Comparison of ENCODE assay signal across 19 cellular contexts in the genomic region with DNA sequence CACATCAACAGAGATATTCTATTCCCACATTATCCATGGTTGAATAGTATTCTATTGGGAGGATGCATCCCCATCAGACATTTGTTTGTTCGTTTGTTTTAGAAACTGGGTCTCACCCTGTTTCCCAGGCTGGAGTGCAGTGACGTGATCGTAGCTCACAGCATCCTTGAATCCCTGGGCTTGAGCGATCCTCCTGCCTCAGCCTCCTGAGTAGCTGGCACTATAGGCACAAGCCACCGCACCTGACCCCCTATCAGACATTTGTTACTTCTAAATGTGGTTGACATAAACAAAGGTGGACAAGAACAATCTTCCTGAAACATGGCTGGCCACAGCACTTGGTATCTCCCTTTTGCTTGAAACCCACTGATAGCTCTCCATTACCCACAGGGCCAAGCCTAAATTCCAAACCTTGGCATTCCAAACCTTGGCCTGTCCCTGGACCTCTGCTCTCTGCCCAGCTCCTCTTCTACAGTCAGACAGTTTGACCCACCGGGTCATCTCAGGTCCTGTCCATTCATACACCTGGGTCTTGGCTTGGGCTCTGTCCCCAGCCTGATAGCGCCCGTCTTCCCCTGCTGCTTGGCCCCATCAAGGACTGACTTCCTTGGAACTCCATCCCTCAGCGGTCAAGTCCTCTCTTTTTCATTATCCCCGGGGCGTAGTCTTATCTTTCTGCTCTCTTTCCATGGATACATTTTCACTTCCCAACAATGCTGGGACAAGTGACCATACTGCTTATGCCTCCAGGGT. TPM values are rescaled to one million over a fixed set of nuclear protein-coding genes. Genes with fewer than 3 reads are reported as not detected.
DNase-seq lines count a peak whose midpoint lies in the region; ATAC-seq and TF ChIP-seq lines count a peak whose summit lies in the region.
"Had no signal": no experiment of that assay in that cellular context is flagged by ENCODE, and none has a peak within 500 bp of the region (broad histone marks: within the 10 kb centered on the region; RNA-seq: fewer than 3 reads in every experiment).

No MANE protein-coding gene starts in this region.

- H3K23me2 ChIP-seq in H9 (ENCODE audit: insufficient read length, low read depth, low read length, poor library complexity, severe bottlenecking), result peaks cover 11% of the 10 kb centered on the region

- H3K18ac ChIP-seq in H9 (ENCODE audit: insufficient read length, low read depth, low read length), result no peak overlapping the region

- H2BK12ac ChIP-seq in H9 (ENCODE audit: insufficient read length, low read depth, low read length), result no peak overlapping the region

- no peaks in the 10 kb centered on the region for H3K27me3 Mint-ChIP-seq in CD4-positive, alpha-beta memory T cell
- peaks cover 71% of the 10 kb centered on the region for H3K27me3 Mint-ChIP-seq in H9 (ENCODE audit: low read depth)

- no peak overlapping the region for H2BK5ac ChIP-seq in H9 (ENCODE audit: insufficient read length, low read length)

- H4K91ac ChIP-seq in H9 (ENCODE audit: insufficient read length, low read depth, low read length), result no peak overlapping the region

- H3K36me3 ChIP-seq in CD4-positive, alpha-beta memory T cell (ENCODE audit: insufficient read depth, low read length), result no peaks in the 10 kb centered on the region
- no peaks in the 10 kb centered on the region for H3K36me3 ChIP-seq in osteoblast (ENCODE audit: insufficient read depth, low read length)
- H3K36me3 ChIP-seq: esophagus squamous epithelium, left lung had no signal

- POLR2A ChIA-PET in CD4-positive, alpha-beta memory T cell (lab: Charles Lee; ENCODE audit: partially characterized antibody), result interaction anchor here (0.6 to 22.6 kb wide), 2 partner anchors 10 to 28 kb away, joined by 5 to 587 read pairs; a partner anchor contains a TSS

- H4K20me1 ChIP-seq in H9 (ENCODE audit: control insufficient read depth, insufficient read depth, insufficient read length), result no peaks in the 10 kb centered on the region
- no peaks in the 10 kb centered on the region for H4K20me1 ChIP-seq in osteoblast (ENCODE audit: insufficient read depth, low read length)

- H3K79me2 ChIP-seq in H9 (ENCODE audit: insufficient read depth, low read length) (no peaks in the 10 kb centered on the region), osteoblast (ENCODE audit: insufficient read depth, low read length) (no peaks in the 10 kb centered on the region)

- no peak overlapping the region for H2BK120ac ChIP-seq in H9 (ENCODE audit: low read depth, low read length, poor library complexity, severe bottlenecking)

- H3K27ac Mint-ChIP-seq in CD4-positive, alpha-beta memory T cell, result peak overlapping the region; percentile 19 to 90 (median 67)
- H3K27ac Mint-ChIP-seq in H9, result no peak overlapping the region

- H3K36me3 Mint-ChIP-seq in CD4-positive, alpha-beta memory T cell, result peaks cover 0 to 2% of the 10 kb centered on the region in 2 donors
- 0 out of 7 replicates have a peak, but pooled peaks cover 0 to 2% (median 0%) of the 10 kb centered on the region in 3 experiments for H3K36me3 Mint-ChIP-seq in H9 (ENCODE audit: insufficient read depth in 1 of 3, low read depth in 3 of 3)

- TF ChIP-seq CTCF in H9 (conservative IDR thresholded peaks at IDR 0.05), result no peak
- TF ChIP-seq CTCF in osteoblast (IDR thresholded peaks at IDR 0.05; ENCODE audit: extremely low read depth, low read depth, low read length), result no peak

- no peaks in the 10 kb centered on the region for H3K27me3 ChIP-seq in CD4-positive, alpha-beta memory T cell (ENCODE audit: insufficient read depth, low read length)
- peaks cover 6% of the 10 kb centered on the region; the same call in 1 of the 2 replicates for H3K27me3 ChIP-seq in H9 (ENCODE audit: insufficient read depth, low read length)
- peaks cover 49% of the 10 kb centered on the region for H3K27me3 ChIP-seq in osteoblast (ENCODE audit: insufficient read depth, low read length)

- ATAC-seq in HG03342 (IDR thresholded peaks at IDR 0.05; ENCODE audit: unreplicated experiment) (no peak), HG03108 (IDR thresholded peaks at IDR 0.05; ENCODE audit: unreplicated experiment) (no peak)
- ATAC-seq: left lung had no signal

- CTCF ChIA-PET in CD4-positive, alpha-beta memory T cell (lab: Charles Lee; ENCODE audit: partially characterized antibody), result interaction anchor here (0.7 to 32.9 kb wide), 5 partner anchors 9 to 77 kb away, joined by 3 to 556 read pairs (median 6); a partner anchor contains a TSS

- peaks cover 0 to 3% (median 0%) of the 10 kb centered on the region in 8 donors for H3K9me3 Mint-ChIP-seq in CD4-positive, alpha-beta memory T cell
- no peaks in the 10 kb centered on the region; a peak in 1 of 5 replicates for H3K9me3 Mint-ChIP-seq in H9

- H3K4me2 ChIP-seq in H9 (ENCODE audit: insufficient read depth, insufficient read length, low read length), result peak overlapping the region; percentile 79
- no peak overlapping the region for H3K4me2 ChIP-seq in osteoblast (ENCODE audit: insufficient read depth, low read length)

- WGBS in H9 (ENCODE audit: extremely low coverage, insufficient read length, low lambda C conversion rate), result no CpG with 5 or more reads among the region's 11 CpGs

- no peak overlapping the region for H3K23ac ChIP-seq in H9 (ENCODE audit: insufficient read length, low read depth, low read length)

- H4K8ac ChIP-seq in H9 (replicated peaks; ENCODE audit: insufficient read length, low read depth, low read length), result no peak overlapping the region

- intact Hi-C loops in CD4-positive, alpha-beta memory T cell (cut with micrococcal nuclease), result no loop called here

- no peak overlapping the region for H3K56ac ChIP-seq in H9 (ENCODE audit: insufficient read length, low read depth, low read length)

- no peaks in the 10 kb centered on the region for H3K79me1 ChIP-seq in H9 (ENCODE audit: insufficient read depth, low read depth, low read length, poor library complexity, severe bottlenecking)

- no peak overlapping the region for H3K4me3 ChIP-seq in CD4-positive, alpha-beta memory T cell (ENCODE audit: low read length in 2 of 2)
- no peak overlapping the region for H3K4me3 ChIP-seq in osteoblast (ENCODE audit: insufficient read depth, low read length)
- H3K4me3 ChIP-seq: left lung, smooth muscle cell had no signal

- H3T11ph ChIP-seq in H9 (ENCODE audit: low read length), result no peak overlapping the region

- DNase-seq in CD4-positive, alpha-beta memory T cell, result no peak
- DNase-seq in H9 (peak; percentile 27), ecto neural progenitor cell (ENCODE audit: low spot score) (peak; percentile 15), osteoblast (ENCODE audit: insufficient read length, low spot score, missing footprints) (peak; percentile 39), germinal center (ENCODE audit: low spot score) (no peak)
- no peak for DNase-seq in activated CD4-positive, alpha-beta T cell treated with anti-CD3 and anti-CD28 coated beads for 48 hours
- DNase-seq: activated CD4-positive, CD25-positive, alpha-beta regulatory T cell; activated CD8-positive, alpha-beta memory T cell treated with anti-CD3 and anti-CD28 coated beads, Interleukin-2, amount 50 U/mL, for 48 hours; DMS153; esophagus squamous epithelium; left lung; NCI-H1436; NCI-H2171; OCI-M1; SIG-M5; stimulated activated CD4-positive, alpha-beta T cell treated with anti-CD3 and anti-CD28 coated beads, Interleukin-4, amount 100 ng/mL, for 4 hours had no signal

- H2AK5ac ChIP-seq in H9 (ENCODE audit: insufficient read length, low read length), result no peak overlapping the region

- peaks cover 42 to 82% (median 52%) of the 10 kb centered on the region in 4 donors for H3K4me1 Mint-ChIP-seq in CD4-positive, alpha-beta memory T cell
- H3K4me1 Mint-ChIP-seq in H9, result peaks cover 3 to 15% of the 10 kb centered on the region in 2 experiments

- peaks cover 59% of the 10 kb centered on the region for H3K4me1 ChIP-seq in CD4-positive, alpha-beta memory T cell (ENCODE audit: insufficient read depth, low read length)
- H3K4me1 ChIP-seq in H9 (ENCODE audit: insufficient read depth, low read length), result 0 out of 2 replicates have a peak, but pooled peaks cover 3% of the 10 kb centered on the region
- peaks cover 6% of the 10 kb centered on the region for H3K4me1 ChIP-seq in osteoblast (ENCODE audit: insufficient read depth, low read length)

- H3K9me3 ChIP-seq in CD4-positive, alpha-beta memory T cell (ENCODE audit: control insufficient read depth in 1 of 2, low read length in 2 of 2), result no peaks in the 10 kb centered on the region
- no peaks in the 10 kb centered on the region for H3K9me3 ChIP-seq in H9 (ENCODE audit: control insufficient read depth, low read depth, low read length)
- H3K9me3 ChIP-seq in osteoblast (ENCODE audit: low read depth, low read length), result no peaks in the 10 kb centered on the region
- H3K9me3 ChIP-seq: esophagus squamous epithelium, left lung had no signal

- no peak overlapping the region for H4K5ac ChIP-seq in H9 (ENCODE audit: insufficient read length, low read depth, low read length)

- no peak overlapping the region for H3K4ac ChIP-seq in H9 (ENCODE audit: low read depth, low read length)

- H3K9ac ChIP-seq in H9 (ENCODE audit: extremely low read depth, insufficient read length, low read length), result no peak overlapping the region

- H3K4me3 Mint-ChIP-seq in CD4-positive, alpha-beta memory T cell, result peak overlapping the region in 5 of 8 donors; percentile 41 to 90 (median 87)
- peak overlapping the region in 1 of 2 experiments; percentile 91; a peak in 1 of 5 replicates for H3K4me3 Mint-ChIP-seq in H9

- no peak overlapping the region for H3K14ac ChIP-seq in H9 (ENCODE audit: insufficient read depth, low read length)

- no peak overlapping the region for H2AFZ ChIP-seq in H9 (ENCODE audit: low read length)
- H2AFZ ChIP-seq in osteoblast (ENCODE audit: low read length), result no peak overlapping the region

- H2BK20ac ChIP-seq in H9 (ENCODE audit: low read depth, low read length, poor library complexity, severe bottlenecking), result no peak overlapping the region

- H3K27ac ChIP-seq in CD4-positive, alpha-beta memory T cell (ENCODE audit: low read depth, low read length), result no peak overlapping the region
- H3K27ac ChIP-seq in H9 (ENCODE audit: insufficient read length, low read depth, low read length) (no peak overlapping the region), osteoblast (ENCODE audit: low read depth, low read length) (no peak overlapping the region)
- H3K27ac ChIP-seq: left lung had no signal

- H2BK15ac ChIP-seq in H9 (ENCODE audit: low read depth, low read length), result no peak overlapping the region

RNA-seq across cellular contexts. Expression of a gene that starts 1.5 kb away (rescaled TPM):
- total RNA-seq in CD4-positive, alpha-beta memory T cell, result 1 to 10 TPM in 1 of 2 experiments, under 1 TPM in 1; 0.19 to 1.0 TPM
- polyA plus RNA-seq in CD4-positive, alpha-beta memory T cell, result 1 to 10 TPM; 5.6 to 6.0 TPM
- total RNA-seq in H9 (2021) (0.87 and 1.5 TPM in 2 replicates), osteoblast (0.36 and 0.88 TPM in 2 replicates)
- total RNA-seq: smooth muscle cell had no signal

RNA-seq across cellular contexts. Expression of a gene that starts 23.8 kb away (rescaled TPM):
- total RNA-seq in CD4-positive, alpha-beta memory T cell, result 100 to 1,000 TPM; 150 to 158 TPM
- 100 to 1,000 TPM; 411 to 591 TPM for polyA plus RNA-seq in CD4-positive, alpha-beta memory T cell
- 0.28 and 0.35 TPM in 2 replicates for total RNA-seq in H9 (2021)
- total RNA-seq in osteoblast, result 6.5 and 8.5 TPM in 2 replicates
- total RNA-seq: smooth muscle cell had no signal

RNA-seq across cellular contexts. Expression of a gene that starts 23.9 kb away (rescaled TPM):
- total RNA-seq in CD4-positive, alpha-beta memory T cell, result under 1 TPM; 0.17 to 0.30 TPM
- polyA plus RNA-seq in CD4-positive, alpha-beta memory T cell, result not detected
- total RNA-seq in H9 (2021) (5.0 and 5.8 TPM in 2 replicates), osteoblast (under 0.01 TPM in 1 of 2 replicates, not detected in the other)
- polyA plus RNA-seq: smooth muscle cell had no signal

Comparison
In these comparisons a context has a peak if more than half of its experiments do, and no peak if none do; other contexts are left out.
1. DNase-seq: peak in H9 (single experiment), ecto neural progenitor cell (single experiment) and osteoblast (single experiment); none in CD4-positive, alpha-beta memory T cell (0 of 5), activated CD4-positive, alpha-beta T cell treated with anti-CD3 and anti-CD28 coated beads for 48 hours (single experiment) and germinal center (single experiment).
2. H3K27ac Mint-ChIP-seq: peak in CD4-positive, alpha-beta memory T cell (7 of 7); none in H9 (0 of 3).
3. RNA of a gene that starts 23.8 kb away (total RNA-seq): 150 to 158 TPM in CD4-positive, alpha-beta memory T cell; 6.5 to 8.5 TPM in osteoblast and 0.28 to 0.35 TPM in H9; every median in the first group is over 10 times any median in the second.